20 cellular contexts compared by ENCODE assay signal in the genomic region with DNA sequence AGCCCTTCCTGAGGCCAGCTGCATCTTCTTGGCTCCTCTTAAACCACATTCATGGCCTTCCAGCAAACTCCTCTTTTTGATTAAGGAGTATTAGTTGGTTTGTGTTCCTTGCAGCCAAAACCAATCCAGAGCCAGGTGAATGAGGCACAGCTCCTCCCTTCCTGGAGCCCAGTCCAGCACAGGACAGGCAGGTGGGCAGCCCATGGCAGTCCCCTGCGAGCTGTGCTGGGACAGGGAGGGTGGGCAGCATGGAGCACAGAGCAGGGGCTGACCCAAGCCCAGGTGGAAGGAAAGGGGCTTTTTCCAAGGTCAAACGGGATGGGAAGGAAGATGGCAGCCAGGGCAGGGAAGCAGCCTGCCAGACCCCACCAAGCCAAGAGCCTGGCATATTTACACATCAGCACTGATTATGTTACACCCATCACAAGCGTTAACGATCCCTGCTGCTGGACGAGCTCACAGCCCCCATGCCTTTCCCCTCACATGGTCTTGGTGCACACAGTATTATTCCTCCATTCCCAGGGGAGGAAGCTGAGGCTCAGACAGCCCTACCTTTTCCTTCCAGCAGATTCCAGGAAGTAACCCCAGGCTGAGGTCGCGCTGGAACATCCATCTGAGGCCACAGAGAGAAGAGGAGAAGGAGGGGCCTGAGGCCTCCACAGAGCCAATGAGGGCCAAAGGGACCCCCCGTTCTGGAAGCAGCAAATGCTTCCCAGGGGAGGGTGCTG.
DNase-seq lines count a peak whose midpoint lies in the region; ATAC-seq lines count a peak whose summit lies in the region.
"Had no signal": no experiment of that assay in that cellular context is flagged by ENCODE, and none has a peak within 500 bp of the region (broad histone marks: within the 10 kb centered on the region; RNA-seq: fewer than 3 reads in every experiment).

No MANE protein-coding gene starts in this region.

- H3K9ac ChIP-seq in BLaER1 (no peak overlapping the region), neuronal stem cell (ENCODE audit: low read depth, low read length, poor library complexity) (no peak overlapping the region)

- H3K4me1 Mint-ChIP-seq in activated CD8-positive, alpha-beta memory T cell treated with anti-CD3 and anti-CD28 coated beads, Interleukin-2, amount 10 ng/mL, durations not matched to agents 7 days and 5 days, result no peaks in the 10 kb centered on the region
- H3K4me1 Mint-ChIP-seq in activated T-cell treated with anti-CD3 and anti-CD28 coated beads, Interleukin-2, amount 50 U/mL, for 4 hours (ENCODE audit: low read depth), result no peaks in the 10 kb centered on the region
- H3K4me1 Mint-ChIP-seq: CD8-positive, alpha-beta memory T cell had no signal

- H3K79me1 ChIP-seq in neuronal stem cell (ENCODE audit: low read depth, low read length), result no peaks in the 10 kb centered on the region

- H2BK12ac ChIP-seq in neuronal stem cell (ENCODE audit: low read length), result peak overlapping the region; percentile 12

- no peaks in the 10 kb centered on the region for H3K9me3 Mint-ChIP-seq in activated CD8-positive, alpha-beta memory T cell treated with anti-CD3 and anti-CD28 coated beads, Interleukin-2, amount 10 ng/mL, durations not matched to agents 7 days and 5 days (ENCODE audit: low read depth)
- H3K9me3 Mint-ChIP-seq in activated T-cell treated with anti-CD3 and anti-CD28 coated beads, Interleukin-2, amount 50 U/mL, for 4 hours, result no peaks in the 10 kb centered on the region
- H3K9me3 Mint-ChIP-seq: CD8-positive, alpha-beta memory T cell; memory B cell; natural killer cell treated with Interleukin-12 subunit alpha and Interleukin-12 subunit beta and Interleukin-15 and Interleukin-18, amount 100 ng/mL, for 72 hours; WTC11 had no signal

- H3K9me3 ChIP-seq in BLaER1 (no peaks in the 10 kb centered on the region), neuronal stem cell (replicated peaks in 1 of 2; ENCODE audit: control insufficient read depth in 2 of 2, insufficient read depth in 1 of 2, low read depth in 1 of 2, low read length in 2 of 2) (no peaks in the 10 kb centered on the region)
- H3K9me3 ChIP-seq: colonic mucosa, uterus had no signal

- peaks cover 39% of the 10 kb centered on the region for H4K20me1 ChIP-seq in BLaER1

- no peak overlapping the region for H3K4ac ChIP-seq in neuronal stem cell (ENCODE audit: low read length)

- H3K18ac ChIP-seq in neuronal stem cell (ENCODE audit: low read length), result peak overlapping the region; percentile 73

- no CpG with 5 or more reads among the region's 8 CpGs for whole genome bisulfite sequencing in neuronal stem cell (ENCODE audit: extremely low coverage in 2 of 2, insufficient read length in 2 of 2, insufficient replicate concordance in 1 of 2), 2 donors

- peak overlapping the region; percentile 17 for H3K23ac ChIP-seq in neuronal stem cell (ENCODE audit: low read depth, low read length, poor library complexity)

- no peak overlapping the region for H3K27ac ChIP-seq in BLaER1
- no peak overlapping the region for H3K27ac ChIP-seq in neuronal stem cell (replicated peaks; ENCODE audit: low read length)
- H3K27ac ChIP-seq: colonic mucosa had no signal

- no peak overlapping the region for H2BK120ac ChIP-seq in neuronal stem cell (ENCODE audit: low read depth, low read length)

- H4K8ac ChIP-seq in neuronal stem cell (ENCODE audit: low read depth, low read length), result no peak overlapping the region

- H2BK15ac ChIP-seq in neuronal stem cell (ENCODE audit: low read length), result peak overlapping the region; percentile 42

- H2AK5ac ChIP-seq in neuronal stem cell (ENCODE audit: low read depth, low read length), result peak overlapping the region; percentile 33

- H3K36me3 ChIP-seq in BLaER1, result no peaks in the 10 kb centered on the region
- no peaks in the 10 kb centered on the region for H3K36me3 ChIP-seq in neuronal stem cell (replicated peaks in 1 of 2; ENCODE audit: control insufficient read depth in 2 of 2, insufficient read depth in 2 of 2, low read length in 2 of 2)
- H3K36me3 ChIP-seq: colonic mucosa, uterus had no signal

- no peak overlapping the region for H4K91ac ChIP-seq in neuronal stem cell (ENCODE audit: low read depth, low read length, poor library complexity)

- no peaks in the 10 kb centered on the region for H3K36me3 Mint-ChIP-seq in activated CD8-positive, alpha-beta memory T cell treated with anti-CD3 and anti-CD28 coated beads, Interleukin-2, amount 10 ng/mL, durations not matched to agents 7 days and 5 days
- no peaks in the 10 kb centered on the region for H3K36me3 Mint-ChIP-seq in activated T-cell treated with anti-CD3 and anti-CD28 coated beads, Interleukin-2, amount 50 U/mL, for 4 hours (ENCODE audit: insufficient read depth)
- H3K36me3 Mint-ChIP-seq: CD8-positive, alpha-beta memory T cell; memory B cell; natural killer cell treated with Interleukin-12 subunit alpha and Interleukin-12 subunit beta and Interleukin-15 and Interleukin-18, amount 100 ng/mL, for 72 hours; WTC11 had no signal

- DNase-seq in activated CD8-positive, alpha-beta memory T cell treated with anti-CD3 and anti-CD28 coated beads, Interleukin-2, amount 10 ng/mL, durations not matched to agents 7 days and 5 days, result peak; percentile 21
- peak; percentile 63 for DNase-seq in Right ventricle myocardium superior
- no peak for DNase-seq in neuronal stem cell (ENCODE audit: low spot score)
- DNase-seq in NCI-H1436 treated with DMSO at 0.1 percent for 48 hours (lab: John Stamatoyannopoulos, UW), result no peak
- DNase-seq in activated T-cell treated with anti-CD3 and anti-CD28 coated beads, Interleukin-2, amount 50 U/mL, for 4 hours, result no peak
- no peak for DNase-seq in NCI-H1105 treated with DMSO at 0.1 percent for 48 hours (lab: John Stamatoyannopoulos, UW)
- no peak for DNase-seq in activated T-cell treated with anti-CD3 and anti-CD28 coated beads for 4 hours
- DNase-seq: activated gamma-delta T cell treated with Interleukin-2 at 50 U/mL for 16 hours; CD8-positive, alpha-beta memory T cell; DND-41; HCEC 1CT; SHP77 treated with DMSO at 0.1 percent for 48 hours; stimulated activated naive CD8-positive, alpha-beta T cell treated with anti-CD3 and anti-CD28 coated beads, Interleukin-15, Interleukin-2, amounts not matched to agents 100 U/mL and 50 U/mL, for 24 hours; T-helper 2 cell; uterus had no signal

- CTCF ChIA-PET in activated CD8-positive, alpha-beta memory T cell treated with anti-CD3 and anti-CD28 coated beads, Interleukin-2, amount 10 ng/mL, durations not matched to agents 7 days and 5 days (lab: Charles Lee), result interaction anchor here (1.7 kb wide), 1 partner anchor 27 kb away, joined by 4 read pairs; no protein-coding TSS in a partner anchor

- H3K4me3 Mint-ChIP-seq in activated CD8-positive, alpha-beta memory T cell treated with anti-CD3 and anti-CD28 coated beads, Interleukin-2, amount 10 ng/mL, durations not matched to agents 7 days and 5 days, result no peak overlapping the region
- H3K4me3 Mint-ChIP-seq in activated T-cell treated with anti-CD3 and anti-CD28 coated beads, Interleukin-2, amount 50 U/mL, for 4 hours, result no peak overlapping the region
- H3K4me3 Mint-ChIP-seq: CD8-positive, alpha-beta memory T cell; memory B cell; natural killer cell treated with Interleukin-12 subunit alpha and Interleukin-12 subunit beta and Interleukin-15 and Interleukin-18, amount 100 ng/mL, for 72 hours; WTC11 had no signal

- ATAC-seq in activated CD8-positive, alpha-beta memory T cell treated with anti-CD3 and anti-CD28 coated beads, Interleukin-2, amount 10 ng/mL, durations not matched to agents 7 days and 5 days, result no peak
- ATAC-seq in Right ventricle myocardium superior (ENCODE audit: poor library complexity), result peak; percentile 19
- ATAC-seq in activated T-cell treated with anti-CD3 and anti-CD28 coated beads, Interleukin-2, amount 50 U/mL, for 4 hours, result no peak
- ATAC-seq: natural killer cell treated with Interleukin-12 subunit alpha and Interleukin-12 subunit beta and Interleukin-15 and Interleukin-18, amount 100 ng/mL, for 72 hours; stimulated activated naive CD8-positive, alpha-beta T cell treated with anti-CD3 and anti-CD28 coated beads, Interleukin-15, Interleukin-2, amounts not matched to agents 100 U/mL and 50 U/mL, for 24 hours; WTC11 had no signal

- no peak overlapping the region for H3K27ac Mint-ChIP-seq in activated CD8-positive, alpha-beta memory T cell treated with anti-CD3 and anti-CD28 coated beads, Interleukin-2, amount 10 ng/mL, durations not matched to agents 7 days and 5 days
- H3K27ac Mint-ChIP-seq: CD8-positive, alpha-beta memory T cell; memory B cell; natural killer cell treated with Interleukin-12 subunit alpha and Interleukin-12 subunit beta and Interleukin-15 and Interleukin-18, amount 100 ng/mL, for 72 hours; WTC11 had no signal

- H3K27me3 Mint-ChIP-seq in activated CD8-positive, alpha-beta memory T cell treated with anti-CD3 and anti-CD28 coated beads, Interleukin-2, amount 10 ng/mL, durations not matched to agents 7 days and 5 days, result peaks cover 22% of the 10 kb centered on the region
- peaks cover 4% of the 10 kb centered on the region for H3K27me3 Mint-ChIP-seq in activated T-cell treated with anti-CD3 and anti-CD28 coated beads, Interleukin-2, amount 50 U/mL, for 4 hours (ENCODE audit: low read depth)

- peak overlapping the region; percentile 27 for H2AFZ ChIP-seq in neuronal stem cell (ENCODE audit: low read length)

- no peak overlapping the region for H2BK5ac ChIP-seq in neuronal stem cell (ENCODE audit: low read length)

- H3K4me2 ChIP-seq in BLaER1 (peak overlapping the region; percentile 83), neuronal stem cell (ENCODE audit: insufficient read depth, low read length, poor library complexity, severe bottlenecking) (no peak overlapping the region)

- intact Hi-C loops in Right ventricle myocardium superior (cut with DNase I), result no loop called here

- no peak overlapping the region for H3K14ac ChIP-seq in neuronal stem cell (ENCODE audit: low read length)

- peaks cover 69% of the 10 kb centered on the region for H3K4me1 ChIP-seq in BLaER1
- peaks cover 0 to 15% of the 10 kb centered on the region in 2 donors for H3K4me1 ChIP-seq in neuronal stem cell (ENCODE audit: control insufficient read depth in 2 of 2, insufficient read depth in 1 of 2, low read depth in 1 of 2, low read length in 2 of 2)
- H3K4me1 ChIP-seq: colonic mucosa had no signal

- peaks cover 10% of the 10 kb centered on the region; the same call in 1 of the 2 replicates for H3K27me3 ChIP-seq in BLaER1
- peaks cover 0 to 15% (median 0%) of the 10 kb centered on the region in 3 experiments for H3K27me3 ChIP-seq in neuronal stem cell (ENCODE audit: control insufficient read depth in 3 of 3, insufficient read depth in 3 of 3, low read depth in 1 of 3, low read length in 3 of 3)
- H3K27me3 ChIP-seq: colonic mucosa, uterus had no signal

- H3K4me3 ChIP-seq in BLaER1 (0 out of 2 replicates have a peak overlapping the region, but pooled peaks have one; percentile 3), neuronal stem cell (ENCODE audit: low read length in 2 of 2) (no peak overlapping the region)
- H3K4me3 ChIP-seq: colonic mucosa, uterus had no signal

Comparison
In these comparisons a context has a peak if more than half of its experiments do, and no peak if none do; other contexts are left out.
1. DNase-seq: peak in activated CD8-positive, alpha-beta memory T cell treated with anti-CD3 and anti-CD28 coated beads, Interleukin-2, amount 10 ng/mL, durations not matched to agents 7 days and 5 days (single experiment) and Right ventricle myocardium superior (single experiment); none in neuronal stem cell (single experiment), NCI-H1436 treated with DMSO at 0.1 percent for 48 hours (single experiment), activated T-cell treated with anti-CD3 and anti-CD28 coated beads, Interleukin-2, amount 50 U/mL, for 4 hours (single experiment), NCI-H1105 treated with DMSO at 0.1 percent for 48 hours (single experiment) and activated T-cell treated with anti-CD3 and anti-CD28 coated beads for 4 hours (single experiment).